Comparison of ENCODE assay signal across 9 cellular contexts in the genomic region with DNA sequence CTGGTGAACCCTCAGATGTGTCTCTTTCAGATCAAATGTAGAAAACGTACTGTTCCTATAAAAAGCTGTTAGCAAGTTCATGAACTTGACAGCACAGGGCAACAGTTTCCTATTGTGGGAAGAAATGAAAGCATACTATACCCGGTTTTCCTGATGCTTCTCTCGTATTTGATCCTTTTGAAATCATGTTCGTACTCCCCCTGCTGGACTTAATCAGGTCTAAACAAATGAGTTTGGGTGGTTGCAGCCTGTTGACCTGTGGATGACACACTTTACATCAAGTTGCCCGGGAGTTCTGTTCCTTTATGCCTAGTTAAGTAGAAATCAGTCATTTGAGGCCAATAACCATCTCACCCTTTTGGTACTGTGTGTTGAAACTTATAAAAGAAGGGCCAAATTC.
DNase-seq lines count a peak whose midpoint lies in the region; ATAC-seq and TF ChIP-seq lines count a peak whose summit lies in the region.
"Had no signal": no experiment of that assay in that cellular context is flagged by ENCODE, and none has a peak within 500 bp of the region (broad histone marks: within the 10 kb centered on the region; RNA-seq: fewer than 3 reads in every experiment).

No MANE protein-coding gene starts in this region.

- H3K9me2 ChIP-seq in Loucy (replicated peaks; ENCODE audit: low read depth, low read length), result no peaks in the 10 kb centered on the region

- peak; percentile 58 for DNase-seq in DMS 273 (lab: John Stamatoyannopoulos, UW; ENCODE audit: unreplicated experiment)
- DNase-seq in DMS 273 treated with DMSO at 0.1 percent for 48 hours (lab: John Stamatoyannopoulos, UW), result no peak
- peak; percentile 12 for DNase-seq in WTC11 (ENCODE audit: low spot score)
- DNase-seq in medulla oblongata (ENCODE audit: extremely low spot score), result peak; percentile 44
- DNase-seq in anterior cingulate cortex (lab: John Stamatoyannopoulos, UW), result no peak
- DNase-seq in NCI-H524 treated with DMSO at 0.1 percent for 48 hours (lab: John Stamatoyannopoulos, UW), result no peak
- no peak for DNase-seq in right atrium auricular region (ENCODE audit: low spot score)
- DNase-seq: activated CD8-positive, alpha-beta memory T cell treated with anti-CD3 and anti-CD28 coated beads for 24 hours had no signal

- H3K79me2 ChIP-seq in Loucy (ENCODE audit: insufficient read depth, low read length), result no peaks in the 10 kb centered on the region

- no peaks in the 10 kb centered on the region for H3K36me3 ChIP-seq in Loucy (ENCODE audit: insufficient read depth, low read length)
- H3K36me3 ChIP-seq in right atrium auricular region, result no peaks in the 10 kb centered on the region

- H3K9me3 ChIP-seq in Loucy (ENCODE audit: insufficient read depth, low read depth, low read length) (no peaks in the 10 kb centered on the region), right atrium auricular region (no peaks in the 10 kb centered on the region)

- H3K27me3 Mint-ChIP-seq in WTC11 (ENCODE audit: low read depth), result no peaks in the 10 kb centered on the region

- H2AFZ ChIP-seq in Loucy (ENCODE audit: low read length), result peak overlapping the region; percentile 64

- H3K36me3 Mint-ChIP-seq in WTC11, result no peaks in the 10 kb centered on the region

- H3K27ac Mint-ChIP-seq in WTC11, result no peak overlapping the region

- H3K9ac ChIP-seq in Loucy (ENCODE audit: low read depth, low read length, poor library complexity, severe bottlenecking), result no peak overlapping the region

- POLR2A ChIA-PET in WTC11 (lab: Charles Lee), result no interaction called here

- H4K20me1 ChIP-seq in Loucy (ENCODE audit: insufficient read depth, low read length, poor library complexity, severe bottlenecking), result no peaks in the 10 kb centered on the region

- no peak overlapping the region for H3K27ac ChIP-seq in right atrium auricular region

- no peaks in the 10 kb centered on the region for H3K9me3 Mint-ChIP-seq in WTC11

- H3K4me2 ChIP-seq in Loucy (ENCODE audit: low read depth, low read length, poor library complexity, severe bottlenecking), result no peak overlapping the region

- no peak overlapping the region for H3K4me3 Mint-ChIP-seq in WTC11

- CTCF ChIA-PET in WTC11 (lab: Charles Lee), result no interaction called here

- ATAC-seq in WTC11, result peak; percentile 85

- H3K4me1 Mint-ChIP-seq in WTC11, result 0 out of 2 replicates have a peak, but pooled peaks cover under 1% of the 10 kb centered on the region

- H3K4me1 ChIP-seq in Loucy (ENCODE audit: insufficient read depth, low read length, poor library complexity, severe bottlenecking), result no peaks in the 10 kb centered on the region
- H3K4me1 ChIP-seq in right atrium auricular region, result no peaks in the 10 kb centered on the region

- TF ChIP-seq CTCF in Loucy (conservative IDR thresholded peaks at IDR 0.05; ENCODE audit: low read length) (peak; percentile 44), WTC11 (IDR thresholded peaks at IDR 0.05) (peak; percentile 23; the same call in 1 of the 2 replicates), right atrium auricular region (IDR thresholded peaks at IDR 0.05) (peak in 1 of 2 donors; percentile 20)

- H3K4me3 ChIP-seq in Loucy (ENCODE audit: low read length, poor library complexity, severe bottlenecking) (no peak overlapping the region), right atrium auricular region (no peak overlapping the region)

- H3K27me3 ChIP-seq in Loucy (ENCODE audit: insufficient read depth, low read length, poor library complexity, severe bottlenecking) (no peaks in the 10 kb centered on the region), right atrium auricular region (no peaks in the 10 kb centered on the region)

- H3F3A ChIP-seq in Loucy (ENCODE audit: low read depth), result no peaks in the 10 kb centered on the region

TF ChIP-seq in WTC11, 78 proteins besides CTCF, POLR2A, EP300 and RAD21:
- TF ChIP-seq, protein P1, sequence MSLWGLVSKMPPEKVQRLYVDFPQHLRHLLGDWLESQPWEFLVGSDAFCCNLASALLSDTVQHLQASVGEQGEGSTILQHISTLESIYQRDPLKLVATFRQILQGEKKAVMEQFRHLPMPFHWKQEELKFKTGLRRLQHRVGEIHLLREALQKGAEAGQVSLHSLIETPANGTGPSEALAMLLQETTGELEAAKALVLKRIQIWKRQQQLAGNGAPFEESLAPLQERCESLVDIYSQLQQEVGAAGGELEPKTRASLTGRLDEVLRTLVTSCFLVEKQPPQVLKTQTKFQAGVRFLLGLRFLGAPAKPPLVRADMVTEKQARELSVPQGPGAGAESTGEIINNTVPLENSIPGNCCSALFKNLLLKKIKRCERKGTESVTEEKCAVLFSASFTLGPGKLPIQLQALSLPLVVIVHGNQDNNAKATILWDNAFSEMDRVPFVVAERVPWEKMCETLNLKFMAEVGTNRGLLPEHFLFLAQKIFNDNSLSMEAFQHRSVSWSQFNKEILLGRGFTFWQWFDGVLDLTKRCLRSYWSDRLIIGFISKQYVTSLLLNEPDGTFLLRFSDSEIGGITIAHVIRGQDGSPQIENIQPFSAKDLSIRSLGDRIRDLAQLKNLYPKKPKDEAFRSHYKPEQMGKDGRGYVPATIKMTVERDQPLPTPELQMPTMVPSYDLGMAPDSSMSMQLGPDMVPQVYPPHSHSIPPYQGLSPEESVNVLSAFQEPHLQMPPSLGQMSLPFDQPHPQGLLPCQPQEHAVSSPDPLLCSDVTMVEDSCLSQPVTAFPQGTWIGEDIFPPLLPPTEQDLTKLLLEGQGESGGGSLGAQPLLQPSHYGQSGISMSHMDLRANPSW (CRISPR knock-in tag; conservative IDR thresholded peaks at IDR 0.05; ENCODE audit: low read depth), result no peak
- no peak for TF ChIP-seq ERG (CRISPR knock-in tag; IDR thresholded peaks at IDR 0.05)
- TF ChIP-seq, protein P2, sequence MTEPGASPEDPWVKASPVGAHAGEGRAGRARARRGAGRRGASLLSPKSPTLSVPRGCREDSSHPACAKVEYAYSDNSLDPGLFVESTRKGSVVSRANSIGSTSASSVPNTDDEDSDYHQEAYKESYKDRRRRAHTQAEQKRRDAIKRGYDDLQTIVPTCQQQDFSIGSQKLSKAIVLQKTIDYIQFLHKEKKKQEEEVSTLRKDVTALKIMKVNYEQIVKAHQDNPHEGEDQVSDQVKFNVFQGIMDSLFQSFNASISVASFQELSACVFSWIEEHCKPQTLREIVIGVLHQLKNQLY (CRISPR knock-in tag; IDR thresholded peaks at IDR 0.05), result no peak
- TF ChIP-seq ZNF138 (CRISPR knock-in tag; conservative IDR thresholded peaks at IDR 0.05), result no peak
- no peak for TF ChIP-seq NFATC4 (CRISPR knock-in tag; IDR thresholded peaks at IDR 0.05)
- TF ChIP-seq IRF2 (CRISPR knock-in tag; IDR thresholded peaks at IDR 0.05; ENCODE audit: borderline replicate concordance, low read depth), result no peak

Comparison
In these comparisons a context has a peak if more than half of its experiments do, and no peak if none do; other contexts are left out.
1. DNase-seq: peak in DMS 273 (single experiment), WTC11 (single experiment) and medulla oblongata (single experiment); none in DMS 273 treated with DMSO at 0.1 percent for 48 hours (single experiment), anterior cingulate cortex (0 of 58), NCI-H524 treated with DMSO at 0.1 percent for 48 hours (single experiment) and right atrium auricular region (single experiment).